Comparison of ENCODE assay signal across 22 cellular contexts in the genomic region with DNA sequence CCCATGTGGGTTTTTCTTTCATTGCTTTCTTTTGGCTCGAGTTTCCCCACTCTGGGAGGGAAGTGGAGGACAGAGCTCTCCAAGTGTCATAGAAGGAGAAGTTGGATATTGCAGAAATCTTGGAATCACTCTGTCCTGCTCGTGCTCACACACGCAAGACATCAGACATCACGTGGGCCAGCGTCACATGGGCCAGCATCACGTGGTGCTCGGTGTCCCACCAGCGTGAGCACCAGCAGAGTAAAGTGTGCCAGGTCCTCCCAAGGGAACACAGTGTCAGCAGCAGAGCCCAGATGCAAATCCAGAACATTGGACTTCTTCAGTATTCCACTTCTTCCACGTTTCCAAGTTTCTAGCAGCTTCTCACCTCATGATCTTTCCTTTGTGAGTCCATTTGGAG.
"Had no signal": no experiment of that assay in that cellular context is flagged by ENCODE, and none has a peak within 500 bp of the region (broad histone marks: within the 10 kb centered on the region; RNA-seq: fewer than 3 reads in every experiment).

No MANE protein-coding gene starts in this region.

- H3K36me3 ChIP-seq: heart left ventricle, lower lobe of right lung, neural progenitor cell, right atrium auricular region, upper lobe of left lung had no signal

- H3K27ac Mint-ChIP-seq: activated CD4-positive, alpha-beta memory T cell treated with anti-CD3 and anti-CD28 coated beads for 36 hours; activated T-helper 1 cell treated with anti-CD3 and anti-CD28 coated beads, Interleukin-12 subunit alpha, Interleukin-12 subunit beta, Interleukin-2, Interleukin-4 antibody, amounts not matched to agents 30 ng/mL and 10 ng/mL and 1 ng/mL, durations not matched to agents 14 hours and 24 hours and 36 hours; natural killer cell; neural progenitor cell; T-helper 2 cell treated with Interferon-gamma antibody and Interleukin-4, amounts not matched to agents 5 μg/mL and 100 μg/mL, for 36 hours had no signal

- H3K9me3 ChIP-seq: heart left ventricle, lower lobe of right lung, right atrium auricular region, upper lobe of left lung had no signal

- H3K36me3 Mint-ChIP-seq: activated CD4-positive, alpha-beta memory T cell treated with anti-CD3 and anti-CD28 coated beads for 36 hours; natural killer cell; neural progenitor cell had no signal

- H3K27ac ChIP-seq: heart left ventricle, lower lobe of right lung, neural progenitor cell, right atrium auricular region, upper lobe of left lung had no signal

- H3K4me3 Mint-ChIP-seq: activated CD4-positive, alpha-beta memory T cell treated with anti-CD3 and anti-CD28 coated beads for 36 hours; activated T-helper 1 cell treated with anti-CD3 and anti-CD28 coated beads, Interleukin-12 subunit alpha, Interleukin-12 subunit beta, Interleukin-2, Interleukin-4 antibody, amounts not matched to agents 30 ng/mL and 10 ng/mL and 1 ng/mL, durations not matched to agents 14 hours and 24 hours and 36 hours; natural killer cell; neural progenitor cell; T-helper 2 cell treated with Interferon-gamma antibody and Interleukin-4, amounts not matched to agents 5 μg/mL and 100 μg/mL, for 36 hours had no signal

- H3K9me3 Mint-ChIP-seq: activated CD4-positive, alpha-beta memory T cell treated with anti-CD3 and anti-CD28 coated beads for 36 hours; activated T-helper 1 cell treated with anti-CD3 and anti-CD28 coated beads, Interleukin-12 subunit alpha, Interleukin-12 subunit beta, Interleukin-2, Interleukin-4 antibody, amounts not matched to agents 30 ng/mL and 10 ng/mL and 1 ng/mL, durations not matched to agents 14 hours and 24 hours and 36 hours; natural killer cell; neural progenitor cell; T-helper 2 cell treated with Interferon-gamma antibody and Interleukin-4, amounts not matched to agents 5 μg/mL and 100 μg/mL, for 36 hours had no signal

- H3K4me3 ChIP-seq: heart left ventricle, lower lobe of right lung, neural progenitor cell, right atrium auricular region, upper lobe of left lung had no signal

- DNase-seq: activated CD4-positive, alpha-beta memory T cell treated with anti-CD3 and anti-CD28 coated beads for 36 hours; activated CD4-positive, alpha-beta T cell treated with anti-CD3 and anti-CD28 coated beads for 48 hours; activated CD8-positive, alpha-beta memory T cell treated with anti-CD3 and anti-CD28 coated beads, Interleukin-2, amount 50 U/mL, for 4 hours; activated gamma-delta T cell treated with Interleukin-2 at 50 U/mL for 16 hours; activated naive CD4-positive, alpha-beta T cell treated with anti-CD3 and anti-CD28 coated beads, Interleukin-2, amount 50 U/mL, for 16 hours; activated T-cell treated with anti-CD3 and anti-CD28 coated beads, Interleukin-2, amount 50 U/mL, for 1 hour; amniotic stem cell; central memory CD4-positive, alpha-beta T cell; foreskin fibroblast; lower lobe of right lung; mesenchymal stem cell; natural killer cell; stimulated activated CD4-positive, alpha-beta T cell treated with anti-CD3 and anti-CD28 coated beads, Interleukin-12 subunit alpha, Interleukin-12 subunit beta, amount 100 ng/mL, for 4 hours; stimulated activated CD4-positive, alpha-beta T cell treated with anti-CD3 and anti-CD28 coated beads, Interleukin-4, amount 100 ng/mL, for 1 hour; stimulated activated naive CD8-positive, alpha-beta T cell treated with anti-CD3 and anti-CD28 coated beads, Interleukin-15, Interleukin-2, amounts not matched to agents 100 U/mL and 50 U/mL, for 24 hours; T-helper 1 cell; upper lobe of left lung had no signal

- H3K4me2 ChIP-seq: neural progenitor cell had no signal

- H3K4me1 ChIP-seq: heart left ventricle, lower lobe of right lung, neural progenitor cell, right atrium auricular region, upper lobe of left lung had no signal

- H3K27me3 ChIP-seq: heart left ventricle, neural progenitor cell, right atrium auricular region, upper lobe of left lung had no signal

- ATAC-seq: lower lobe of right lung; natural killer cell; stimulated activated naive CD8-positive, alpha-beta T cell treated with anti-CD3 and anti-CD28 coated beads, Interleukin-15, Interleukin-2, amounts not matched to agents 100 U/mL and 50 U/mL, for 24 hours had no signal

- H3K9ac ChIP-seq: neural progenitor cell had no signal

- H3K4me1 Mint-ChIP-seq: natural killer cell had no signal

- H2AFZ ChIP-seq: neural progenitor cell had no signal
